Comparison of ENCODE assay signal across 11 cellular contexts in the genomic region with DNA sequence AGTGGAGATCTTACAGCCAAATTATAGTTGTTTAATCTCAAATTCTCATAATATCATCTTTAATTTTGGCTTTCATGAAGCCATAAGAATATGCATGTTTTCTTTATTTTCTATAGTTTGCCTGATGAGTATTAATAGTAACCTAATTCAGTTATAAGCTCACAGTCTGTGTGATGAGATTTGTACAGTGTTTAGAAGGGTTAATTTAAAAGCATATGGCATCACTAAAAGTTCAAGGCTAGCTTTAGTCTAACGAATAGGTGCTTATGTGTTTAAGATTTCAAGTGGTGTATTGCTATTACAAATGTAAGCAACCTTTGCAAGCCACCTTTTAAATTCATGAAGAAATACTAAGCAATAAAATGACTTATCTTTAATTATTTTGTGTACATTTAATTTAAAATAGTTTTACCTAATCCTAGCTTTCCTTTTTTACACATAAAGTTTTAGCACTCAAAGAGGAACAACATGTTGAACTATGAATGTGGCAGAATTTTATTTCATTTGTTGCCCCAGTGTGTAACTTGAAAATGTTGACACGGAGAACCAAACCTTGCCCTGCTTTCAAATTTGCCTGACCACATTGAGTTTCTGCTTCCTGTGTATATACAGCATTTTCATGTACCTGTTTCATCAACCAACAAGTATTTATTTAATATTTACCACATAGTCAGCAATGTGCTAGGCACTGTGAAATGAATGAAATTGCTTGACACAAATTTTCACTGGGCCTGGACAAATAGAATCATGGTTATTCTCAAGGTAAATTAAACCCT. TPM values are rescaled to one million over a fixed set of nuclear protein-coding genes. Genes with fewer than 3 reads are reported as not detected.
DNase-seq lines count a peak whose midpoint lies in the region; ATAC-seq, FAIRE-seq and TF ChIP-seq lines count a peak whose summit lies in the region.
"Had no signal": no experiment of that assay in that cellular context is flagged by ENCODE, and none has a peak within 500 bp of the region (broad histone marks: within the 10 kb centered on the region; RNA-seq: fewer than 3 reads in every experiment).

No MANE protein-coding gene starts in this region.

- no peaks in the 10 kb centered on the region for H3K9me2 ChIP-seq in DOHH2 (replicated peaks; ENCODE audit: control insufficient read depth, low read length)

- 34 to 48% (median 39%) methylated on average over 2 of the region's 2 CpGs for whole genome bisulfite sequencing in small intestine, 3 donors

- H3K36me3 ChIP-seq in ACC112 (ENCODE audit: insufficient read depth, low read length) = no peaks in the 10 kb centered on the region
- peaks cover 11% of the 10 kb centered on the region; the same call in 1 of the 2 replicates for H3K36me3 ChIP-seq in DOHH2 (ENCODE audit: control insufficient read depth, low read length)
- no peaks in the 10 kb centered on the region for H3K36me3 ChIP-seq in small intestine (ENCODE audit: control insufficient read depth in 2 of 2, insufficient read depth in 2 of 2, low read length in 2 of 2)

- H3K4me3 ChIP-seq in ACC112 (ENCODE audit: low read depth, low read length) (peak overlapping the region; percentile 80), DOHH2 (ENCODE audit: low read length) (peak overlapping the region; percentile 90), small intestine (ENCODE audit: low read depth in 1 of 2, low read length in 2 of 2) (no peak overlapping the region)

- peaks cover 31% of the 10 kb centered on the region for H3K4me1 Mint-ChIP-seq in T-helper 2 cell treated with Interferon-gamma antibody and Interleukin-4, amounts not matched to agents 5 μg/mL and 100 μg/mL, for 36 hours (ENCODE audit: low read depth)
- H3K4me1 Mint-ChIP-seq in immature natural killer cell = peaks cover 31 to 32% of the 10 kb centered on the region in 2 donors

- H3K9me3 ChIP-seq in DOHH2 (ENCODE audit: control insufficient read depth, insufficient read depth, low read length) (no peaks in the 10 kb centered on the region), small intestine (ENCODE audit: control insufficient read depth, low read depth) (no peaks in the 10 kb centered on the region)

- H3K27me3 ChIP-seq in ACC112 (ENCODE audit: insufficient read depth, low read length) (no peaks in the 10 kb centered on the region), DOHH2 (ENCODE audit: control insufficient read depth, low read length) (no peaks in the 10 kb centered on the region), small intestine (ENCODE audit: control insufficient read depth in 2 of 2, insufficient read depth in 2 of 2, low read length in 2 of 2) (no peaks in the 10 kb centered on the region)

- H3K4me1 ChIP-seq in ACC112 (ENCODE audit: control insufficient read depth, insufficient read depth, low read length, unreplicated experiment) (peaks cover 35% of the 10 kb centered on the region), DOHH2 (ENCODE audit: control insufficient read depth, low read length) (peaks cover 31% of the 10 kb centered on the region), small intestine (ENCODE audit: control insufficient read depth in 2 of 2, insufficient read depth in 1 of 2, low read depth in 1 of 2, low read length in 1 of 2) (peaks cover 2% of the 10 kb centered on the region in 2 donors)

- H3K27ac Mint-ChIP-seq in T-helper 2 cell treated with Interferon-gamma antibody and Interleukin-4, amounts not matched to agents 5 μg/mL and 100 μg/mL, for 36 hours = peak overlapping the region; percentile 67
- peak overlapping the region in 5 of 6 donors; percentile 48 to 82 (median 57) for H3K27ac Mint-ChIP-seq in immature natural killer cell

- no peak for FAIRE-seq in small intestine (lab: Jason Lieb, UNC)
- FAIRE-seq: endometrium, G401.6 had no signal

- no peak for TF ChIP-seq CTCF in DOHH2 (IDR thresholded peaks at IDR 0.05; ENCODE audit: low read depth, low read length, poor library complexity, severe bottlenecking)

- H3K4me3 Mint-ChIP-seq in T-helper 2 cell treated with Interferon-gamma antibody and Interleukin-4, amounts not matched to agents 5 μg/mL and 100 μg/mL, for 36 hours = peak overlapping the region; percentile 82
- H3K4me3 Mint-ChIP-seq in immature natural killer cell = peak overlapping the region; percentile 87 to 95 (median 92)

- H3K27me3 Mint-ChIP-seq in T-helper 2 cell treated with Interferon-gamma antibody and Interleukin-4, amounts not matched to agents 5 μg/mL and 100 μg/mL, for 36 hours (ENCODE audit: low read depth) = no peaks in the 10 kb centered on the region
- peaks cover 0 to 5% (median 1%) of the 10 kb centered on the region in 3 donors for H3K27me3 Mint-ChIP-seq in immature natural killer cell (ENCODE audit: low read depth in 3 of 3)

- H3K79me2 ChIP-seq in ACC112 (ENCODE audit: control insufficient read depth, insufficient read depth, low read length, unreplicated experiment) (peaks cover 3% of the 10 kb centered on the region), DOHH2 (ENCODE audit: control insufficient read depth, low read length) (peaks cover 4% of the 10 kb centered on the region)

- peak overlapping the region; percentile 98 for H3K4me2 ChIP-seq in DOHH2 (ENCODE audit: low read length)

- H4K20me1 ChIP-seq in DOHH2 (ENCODE audit: control insufficient read depth, insufficient read depth, low read depth, low read length) = no peaks in the 10 kb centered on the region

- H2AFZ ChIP-seq in ACC112 (ENCODE audit: low read length, unreplicated experiment) = no peak overlapping the region

- ATAC-seq in HG03354 (IDR thresholded peaks at IDR 0.05; ENCODE audit: poor library complexity, severe bottlenecking, unreplicated experiment) = no peak

- no peaks in the 10 kb centered on the region for H3K9me3 Mint-ChIP-seq in T-helper 2 cell treated with Interferon-gamma antibody and Interleukin-4, amounts not matched to agents 5 μg/mL and 100 μg/mL, for 36 hours
- no peaks in the 10 kb centered on the region for H3K9me3 Mint-ChIP-seq in immature natural killer cell

- DNase-seq in T-helper 2 cell treated with Interferon-gamma antibody and Interleukin-4, amounts not matched to agents 5 μg/mL and 100 μg/mL, for 36 hours (ENCODE audit: low spot score) = no peak
- no peak for DNase-seq in immature natural killer cell
- no peak for DNase-seq in DMS153 (lab: John Stamatoyannopoulos, UW)
- no peak for DNase-seq in NCI-H146 treated with DMSO at 0.1 percent for 48 hours (lab: John Stamatoyannopoulos, UW; ENCODE audit: unreplicated experiment)
- DNase-seq in small intestine = no peak
- DNase-seq: retina had no signal

- H3K27ac ChIP-seq in ACC112 (ENCODE audit: low read depth, low read length) (peak overlapping the region; percentile 64; the same call in 1 of the 2 replicates), DOHH2 (ENCODE audit: low read depth, low read length) (peak overlapping the region; percentile 68; the same call in 1 of the 2 replicates), small intestine (ENCODE audit: low read depth in 1 of 2, low read length in 1 of 2) (no peak overlapping the region)

- H3F3A ChIP-seq in DOHH2 (ENCODE audit: control insufficient read depth, insufficient read depth) = peaks cover 4% of the 10 kb centered on the region; the same call in 1 of the 2 replicates

- H3K36me3 Mint-ChIP-seq in T-helper 2 cell treated with Interferon-gamma antibody and Interleukin-4, amounts not matched to agents 5 μg/mL and 100 μg/mL, for 36 hours (ENCODE audit: low read depth) = peaks cover 11% of the 10 kb centered on the region
- H3K36me3 Mint-ChIP-seq in immature natural killer cell = peaks cover 0 to 9% (median 0%) of the 10 kb centered on the region in 3 donors

RNA-seq across cellular contexts. Expression of a gene that starts 41.5 kb away (rescaled TPM):
- polyA plus RNA-seq in immature natural killer cell (1 to 10 TPM in 1 of 3 donors, under 1 TPM in 1, not detected in 1; 0.40 to 1.5 TPM), small intestine (under 1 TPM in 2 of 3 donors, not detected in 1; under 0.01 to 0.31 TPM)

Comparison
In these comparisons a context has a peak if more than half of its experiments do, and no peak if none do; other contexts are left out.
1. H3K27ac ChIP-seq: peak in ACC112 (single experiment) and DOHH2 (single experiment); none in small intestine (0 of 2).
2. H3K4me3 ChIP-seq: peak in ACC112 (single experiment) and DOHH2 (single experiment); none in small intestine (0 of 2).